1 cellular context compared by ENCODE assay signal in the genomic region with DNA sequence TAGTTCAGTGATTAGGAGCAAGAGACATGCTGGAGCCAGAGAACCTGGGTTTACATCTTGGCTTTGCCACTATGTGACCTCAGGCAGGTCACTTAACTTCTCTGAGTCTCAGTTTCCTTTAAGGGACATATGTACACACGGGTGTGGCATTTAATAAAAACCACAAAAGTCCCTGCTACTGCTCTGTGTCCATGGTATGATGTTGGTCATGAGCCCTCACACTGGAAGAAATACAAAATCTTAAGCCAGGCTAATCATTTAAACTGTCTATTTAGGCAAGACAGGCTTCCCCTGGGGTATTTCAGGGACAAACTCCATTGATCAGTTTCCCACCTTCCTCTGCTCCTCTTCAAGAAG.
TF ChIP-seq lines count a peak whose summit lies in the region.

No MANE protein-coding gene starts in this region.

TF ChIP-seq in SK-N-SH, 30 proteins besides CTCF, POLR2A, EP300 and RAD21 (continued from another document):
- TF ChIP-seq, protein P1, sequence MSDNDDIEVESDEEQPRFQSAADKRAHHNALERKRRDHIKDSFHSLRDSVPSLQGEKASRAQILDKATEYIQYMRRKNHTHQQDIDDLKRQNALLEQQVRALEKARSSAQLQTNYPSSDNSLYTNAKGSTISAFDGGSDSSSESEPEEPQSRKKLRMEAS (IDR thresholded peaks at IDR 0.05; ENCODE audit: low read depth), result no peak
- no peak for TF ChIP-seq RXRA (IDR thresholded peaks at IDR 0.05; ENCODE audit: borderline replicate concordance, low read depth)
- no peak for TF ChIP-seq NRF1 (IDR thresholded peaks at IDR 0.05; ENCODE audit: low read depth, low read length)
- no peak for TF ChIP-seq ELF1 (IDR thresholded peaks at IDR 0.05)
- TF ChIP-seq FOXJ3 (CRISPR knock-in tag; IDR thresholded peaks at IDR 0.05), result no peak
- no peak for TF ChIP-seq POLR2AphosphoS5 (IDR thresholded peaks at IDR 0.05; ENCODE audit: low read depth, low read length)
- TF ChIP-seq YY1 (IDR thresholded peaks at IDR 0.05; ENCODE audit: low read depth), result no peak
- no peak for TF ChIP-seq RFX5 (IDR thresholded peaks at IDR 0.05; ENCODE audit: low read length)
- no peak for TF ChIP-seq CHD2 (IDR thresholded peaks at IDR 0.05; ENCODE audit: low read length, partially characterized antibody)
- no peak for TF ChIP-seq FOSL2 (IDR thresholded peaks at IDR 0.05; ENCODE audit: borderline replicate concordance, low read depth)
- no peak for TF ChIP-seq SIN3A (IDR thresholded peaks at IDR 0.05; ENCODE audit: borderline replicate concordance, low read depth, low read length)
